In genomic region chr1:27033059-27033746, GRCh38 we compare ENCODE assay signal across 14 cellular contexts. TPM values are rescaled to one million over a fixed set of nuclear protein-coding genes. Genes with fewer than 3 reads are reported as not detected.
DNase-seq lines count a peak whose midpoint lies in the region; ATAC-seq, FAIRE-seq and TF ChIP-seq lines count a peak whose summit lies in the region.
"Had no signal": no experiment of that assay in that cellular context is flagged by ENCODE, and none has a peak within 500 bp of the region (broad histone marks: within the 10 kb centered on the region; RNA-seq: fewer than 3 reads in every experiment).

No MANE protein-coding gene starts in this region.

- POLR2A ChIA-PET in A549 (lab: Yijun Ruan, JAX), result no interaction called here
- POLR2A ChIA-PET in CD4-positive, alpha-beta T cell (lab: Charles Lee), result no interaction called here

- DNase-seq in A549 (ENCODE audit: low read depth in 1 of 2, low spot score in 1 of 2), result no peak
- DNase-seq in Peyer's patch, result peak in 2 of 3 donors; percentile 73 to 74
- DNase-seq in right atrium auricular region (ENCODE audit: low spot score), result no peak
- peak; percentile 65 for DNase-seq in osteoblast (ENCODE audit: insufficient read length, low spot score, missing footprints)
- DNase-seq in GM12891 (ENCODE audit: insufficient read length, low spot score), result no peak
- no peak for DNase-seq in ovary
- no peak for DNase-seq in iPS-NIHi11 (ENCODE audit: low spot score)
- no peak for DNase-seq in CD4-positive, alpha-beta T cell
- DNase-seq: activated CD8-positive, alpha-beta memory T cell treated with anti-CD3 and anti-CD28 coated beads for 24 hours; activated effector memory CD4-positive, alpha-beta T cell treated with anti-CD3 and anti-CD28 coated beads, Interleukin-2, amount 50 U/mL, for 16 hours; effector memory CD4-positive, alpha-beta T cell; naive B cell had no signal

- WGBS in A549 (ENCODE audit: missing lambda C conversion rate), result 71% methylated on average over 5 of the region's 7 CpGs
- 67 to 71% (median 68%) methylated on average over 7 of the region's 7 CpGs for whole genome bisulfite sequencing in ovary, 3 donors

- H4K20me1 ChIP-seq in osteoblast (ENCODE audit: insufficient read depth, low read length), result no peaks in the 10 kb centered on the region

- FAIRE-seq in A549 (lab: Jason Lieb, UNC) (no peak), GM12891 (lab: Jason Lieb, UNC) (no peak)
- FAIRE-seq: frontal cortex had no signal

- H3K4me3 Mint-ChIP-seq in CD4-positive, alpha-beta T cell, result no peak overlapping the region

- H3K4me2 ChIP-seq in A549 (no peak overlapping the region), osteoblast (ENCODE audit: insufficient read depth, low read length) (no peak overlapping the region)

- peaks cover 5% of the 10 kb centered on the region for H3K27me3 Mint-ChIP-seq in CD4-positive, alpha-beta T cell

- peak; percentile 28 to 59; a peak in 4 of 6 replicates for ATAC-seq in A549
- no peak for ATAC-seq in CD4-positive, alpha-beta T cell (ENCODE audit: poor library complexity)

- no peaks in the 10 kb centered on the region for H3K27me3 ChIP-seq in Peyer's patch
- H3K27me3 ChIP-seq in right atrium auricular region, result no peaks in the 10 kb centered on the region
- no peaks in the 10 kb centered on the region for H3K27me3 ChIP-seq in osteoblast (ENCODE audit: insufficient read depth, low read length)
- no peaks in the 10 kb centered on the region for H3K27me3 ChIP-seq in ovary
- H3K27me3 ChIP-seq in CD4-positive, alpha-beta T cell (ENCODE audit: control insufficient read depth, insufficient read depth, low read length), result no peaks in the 10 kb centered on the region

- TF ChIP-seq RAD21 in A549 (conservative IDR thresholded peaks at IDR 0.05 in 1 of 2, IDR thresholded peaks at IDR 0.05 in 1 of 2), result no peak

- H3K27ac Mint-ChIP-seq in CD4-positive, alpha-beta T cell, result no peak overlapping the region
- H3K27ac Mint-ChIP-seq: naive B cell had no signal

- H3K27ac ChIP-seq in A549 (peak overlapping the region in 1 of 2 experiments; percentile 39; a peak in 2 of 6 replicates), Peyer's patch (peak overlapping the region in 2 of 4 donors; percentile 55 to 75), right atrium auricular region (peak overlapping the region; percentile 48 to 52), osteoblast (ENCODE audit: low read depth, low read length) (no peak overlapping the region), ovary (no peak overlapping the region)
- no peak overlapping the region for H3K27ac ChIP-seq in CD4-positive, alpha-beta T cell (ENCODE audit: low read depth, low read length)
- H3K27ac ChIP-seq: SK-N-MC had no signal

- H3K36me3 ChIP-seq in Peyer's patch (no peaks in the 10 kb centered on the region), right atrium auricular region (no peaks in the 10 kb centered on the region), osteoblast (ENCODE audit: insufficient read depth, low read length) (no peaks in the 10 kb centered on the region), ovary (no peaks in the 10 kb centered on the region)

- TF ChIP-seq EP300 in A549 (IDR thresholded peaks at IDR 0.05), result no peak
- TF ChIP-seq EP300 in ovary (IDR thresholded peaks at IDR 0.05), result no peak

- intact Hi-C loops in ovary (cut with DNase I), result no loop called here
- intact Hi-C loops in CD4-positive, alpha-beta T cell (cut with DNase I, micrococcal nuclease), result no loop called here

- no peaks in the 10 kb centered on the region for H3K36me3 Mint-ChIP-seq in CD4-positive, alpha-beta T cell (ENCODE audit: low read depth)
- H3K36me3 Mint-ChIP-seq: naive B cell had no signal

- H3K4me3 ChIP-seq in A549, result no peak overlapping the region
- no peak overlapping the region for H3K4me3 ChIP-seq in Peyer's patch
- H3K4me3 ChIP-seq in right atrium auricular region, result no peak overlapping the region
- H3K4me3 ChIP-seq in osteoblast (ENCODE audit: insufficient read depth, low read length), result no peak overlapping the region
- no peak overlapping the region for H3K4me3 ChIP-seq in ovary
- H3K4me3 ChIP-seq: SK-N-MC had no signal

- no peaks in the 10 kb centered on the region for H3K9me3 Mint-ChIP-seq in CD4-positive, alpha-beta T cell
- H3K9me3 Mint-ChIP-seq: naive B cell had no signal

- TF ChIP-seq CTCF in A549 (IDR thresholded peaks at IDR 0.05), result no peak
- no peak for TF ChIP-seq CTCF in Peyer's patch (IDR thresholded peaks at IDR 0.05)
- TF ChIP-seq CTCF in right atrium auricular region (IDR thresholded peaks at IDR 0.05), result no peak
- TF ChIP-seq CTCF in osteoblast (IDR thresholded peaks at IDR 0.05; ENCODE audit: extremely low read depth, low read depth, low read length), result no peak
- TF ChIP-seq CTCF in ovary (IDR thresholded peaks at IDR 0.05), result no peak
- TF ChIP-seq CTCF in CD4-positive, alpha-beta T cell (IDR thresholded peaks at IDR 0.05), result no peak

- TF ChIP-seq POLR2A in A549 (IDR thresholded peaks at IDR 0.05; ENCODE audit: low read length) (no peak), Peyer's patch (IDR thresholded peaks at IDR 0.05) (no peak), GM12891 (IDR thresholded peaks at IDR 0.05; ENCODE audit: low read depth, low read length) (no peak), ovary (IDR thresholded peaks at IDR 0.05) (no peak)

- H3K79me2 ChIP-seq in osteoblast (ENCODE audit: insufficient read depth, low read length), result no peaks in the 10 kb centered on the region

- H3K4me1 ChIP-seq in A549, result no peaks in the 10 kb centered on the region
- peaks cover 0 to 13% (median 1%) of the 10 kb centered on the region in 4 donors for H3K4me1 ChIP-seq in Peyer's patch
- H3K4me1 ChIP-seq in right atrium auricular region, result peaks cover 0 to 13% of the 10 kb centered on the region in 2 donors
- H3K4me1 ChIP-seq in osteoblast (ENCODE audit: insufficient read depth, low read length), result peaks cover 5% of the 10 kb centered on the region
- H3K4me1 ChIP-seq in ovary (ENCODE audit: insufficient read depth), result peaks cover 2% of the 10 kb centered on the region

- H3K9me3 ChIP-seq in A549 (no peaks in the 10 kb centered on the region), Peyer's patch (no peaks in the 10 kb centered on the region), right atrium auricular region (no peaks in the 10 kb centered on the region), osteoblast (ENCODE audit: low read depth, low read length) (no peaks in the 10 kb centered on the region), ovary (no peaks in the 10 kb centered on the region)
- H3K9me3 ChIP-seq in CD4-positive, alpha-beta T cell (ENCODE audit: control insufficient read depth, low read length), result no peaks in the 10 kb centered on the region

- H2AFZ ChIP-seq in osteoblast (ENCODE audit: low read length), result no peak overlapping the region

- CTCF ChIA-PET in A549 (lab: Yijun Ruan, JAX), result interaction anchor here (0.7 to 19.8 kb wide), 3 partner anchors 12 to 63 kb away, joined by 4 to 516 read pairs (median 64); no protein-coding TSS in a partner anchor
- CTCF ChIA-PET in CD4-positive, alpha-beta T cell (lab: Charles Lee), result interaction anchor here (1.0 to 2.1 kb wide), 3 partner anchors 11 to 13 kb away, joined by 3 to 11 read pairs (median 4); no protein-coding TSS in a partner anchor

- no peaks in the 10 kb centered on the region for H3K4me1 Mint-ChIP-seq in CD4-positive, alpha-beta T cell (ENCODE audit: low read depth)

TF ChIP-seq in A549, 52 proteins besides CTCF, POLR2A, EP300 and RAD21 (continues in another document):
- TF ChIP-seq, protein P1, sequence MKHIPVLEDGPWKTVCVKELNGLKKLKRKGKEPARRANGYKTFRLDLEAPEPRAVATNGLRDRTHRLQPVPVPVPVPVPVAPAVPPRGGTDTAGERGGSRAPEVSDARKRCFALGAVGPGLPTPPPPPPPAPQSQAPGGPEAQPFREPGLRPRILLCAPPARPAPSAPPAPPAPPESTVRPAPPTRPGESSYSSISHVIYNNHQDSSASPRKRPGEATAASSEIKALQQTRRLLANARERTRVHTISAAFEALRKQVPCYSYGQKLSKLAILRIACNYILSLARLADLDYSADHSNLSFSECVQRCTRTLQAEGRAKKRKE (CRISPR knock-in tag; IDR thresholded peaks at IDR 0.05; ENCODE audit: low read depth), result no peak
- TF ChIP-seq CHD2 (IDR thresholded peaks at IDR 0.05; ENCODE audit: low read length, partially characterized antibody), result no peak

TF ChIP-seq in GM12891, 5 proteins besides CTCF, POLR2A, EP300 and RAD21:
- TF ChIP-seq POU2F2 (IDR thresholded peaks at IDR 0.05; ENCODE audit: low read depth, low read length) (no peak), PAX5 (IDR thresholded peaks at IDR 0.05; ENCODE audit: insufficient read depth, low read length, severe bottlenecking) (no peak), SPI1 (IDR thresholded peaks at IDR 0.05; ENCODE audit: low read depth, low read length) (no peak), TAF1 (IDR thresholded peaks at IDR 0.05; ENCODE audit: low read depth, low read length) (no peak), POLR2AphosphoS5 (IDR thresholded peaks at IDR 0.05; ENCODE audit: low read depth, low read length) (no peak)
TF ChIP-seq in GM12891: peak in this region for 0.

RNA-seq across cellular contexts. Expression of gene TENT5B, which starts 20.6 kb away (rescaled TPM):
- polyA plus RNA-seq in A549 (2011; rRNA removed), result 0.27 and 0.36 TPM in 2 replicates
- 0.94 and 1.0 TPM in 2 replicates for polyA plus RNA-seq in A549 (2012; cell fraction: cytosol; rRNA removed)
- polyA plus RNA-seq in A549 (2012; cell fraction: nucleus; rRNA removed), result 1.5 and 1.8 TPM in 2 replicates
- 0.98 to 1.2 TPM (median 1.0 TPM) in 3 replicates for polyA plus RNA-seq in A549 (2017; fragmentation: RNase III; extraction: RNeasy Plus Mini Kit Qiagen cat#74134 plus additional on column Dnase treatment)
- polyA minus RNA-seq in A549 (2011; rRNA and poly(A)+ RNA removed), result 0.33 and 0.83 TPM in 2 replicates
- total RNA-seq in Peyer's patch, result 1 to 10 TPM in 1 of 4 donors, under 1 TPM in 2, not detected in 1; 0.70 to 5.1 (median 0.80) TPM
- total RNA-seq in right atrium auricular region, result 10 to 100 TPM; 31.6 to 34.8 TPM
- 10.0 and 11.2 TPM in 2 replicates for total RNA-seq in osteoblast
- not detected for polyA plus RNA-seq in GM12891 (2012; ENCODE audit: low read depth, missing spikeins)
- 1 to 10 TPM in 6 of 7 donors, under 1 TPM in 1; 0.33 to 7.4 (median 2.3) TPM for total RNA-seq in ovary
- polyA plus RNA-seq in ovary, result 1 to 10 TPM; 2.9 to 5.3 TPM
- not detected for total RNA-seq in CD4-positive, alpha-beta T cell
- total RNA-seq: frontal cortex had no signal

RNA-seq across cellular contexts. Expression of gene TRNP1, which starts 39.7 kb away (rescaled TPM):
- polyA plus RNA-seq in A549 (2011; rRNA removed), result 113 and 134 TPM in 2 replicates
- 109 and 152 TPM in 2 replicates for polyA plus RNA-seq in A549 (2012; cell fraction: cytosol; rRNA removed)
- polyA plus RNA-seq in A549 (2012; cell fraction: nucleus; rRNA removed), result 100 and 141 TPM in 2 replicates
- 68.5 to 86.3 TPM (median 73.9 TPM) in 3 replicates for polyA plus RNA-seq in A549 (2017; fragmentation: RNase III; extraction: RNeasy Plus Mini Kit Qiagen cat#74134 plus additional on column Dnase treatment)
- 61.4 and 69.2 TPM in 2 replicates for polyA minus RNA-seq in A549 (2011; rRNA and poly(A)+ RNA removed)
- total RNA-seq in Peyer's patch, result 10 to 100 TPM in 1 of 4 donors, 1 to 10 TPM in 2, not detected in 1; 1.9 to 12.2 (median 3.2) TPM
- 100 to 1,000 TPM in 1 of 2 donors, 10 to 100 TPM in 1; 72.5 to 151 TPM for total RNA-seq in right atrium auricular region
- total RNA-seq in osteoblast, result 6.5 TPM in 2 replicates
- 0.06 TPM for polyA plus RNA-seq in GM12891 (2012; ENCODE audit: low read depth, missing spikeins)
- total RNA-seq in ovary, result 10 to 100 TPM in 1 of 7 donors, 1 to 10 TPM in 3, under 1 TPM in 3; 0.25 to 23.8 (median 2.9) TPM
- 10 to 100 TPM in 1 of 2 donors, 1 to 10 TPM in 1; 4.2 to 18.0 TPM for polyA plus RNA-seq in ovary
- total RNA-seq in CD4-positive, alpha-beta T cell, result under 1 TPM; 0.19 to 0.20 TPM

Comparison
In these comparisons a context has a peak if more than half of its experiments do, and no peak if none do; other contexts are left out.
1. DNase-seq: peak in Peyer's patch (2 of 3) and osteoblast (single experiment); none in A549 (0 of 2), right atrium auricular region (single experiment), GM12891 (single experiment), ovary (0 of 5), iPS-NIHi11 (single experiment) and CD4-positive, alpha-beta T cell (0 of 10).
2. H3K27ac ChIP-seq: peak in right atrium auricular region (2 of 2); none in osteoblast (single experiment), ovary (0 of 2) and CD4-positive, alpha-beta T cell (single experiment).